Comparison of ENCODE assay signal across 29 cellular contexts in genomic region chr13:43881580-43881979, GRCh38. TPM values are rescaled to one million over a fixed set of nuclear protein-coding genes. Genes with fewer than 3 reads are reported as not detected.
DNase-seq lines count a peak whose midpoint lies in the region; ATAC-seq and TF ChIP-seq lines count a peak whose summit lies in the region.
"Had no signal": no experiment of that assay in that cellular context is flagged by ENCODE, and none has a peak within 500 bp of the region (broad histone marks: within the 10 kb centered on the region; RNA-seq: fewer than 3 reads in every experiment).

No MANE protein-coding gene starts in this region.

- H4K20me1 ChIP-seq in OCI-LY7 (ENCODE audit: insufficient read depth, low read length) = no peaks in the 10 kb centered on the region
- H4K20me1 ChIP-seq in osteoblast (ENCODE audit: insufficient read depth, low read length) = no peaks in the 10 kb centered on the region

- ATAC-seq in activated CD8-positive, alpha-beta memory T cell treated with anti-CD3 and anti-CD28 coated beads, Interleukin-2, amount 10 ng/mL, durations not matched to agents 7 days and 5 days = no peak
- no peak for ATAC-seq in GM19397 (IDR thresholded peaks at IDR 0.05; ENCODE audit: unreplicated experiment)
- ATAC-seq: GM12878; stimulated activated effector memory CD8-positive, alpha-beta T cell treated with anti-CD3 and anti-CD28 coated beads, Interleukin-12 subunit alpha, Interleukin-12 subunit beta, amount 100 ng/mL, for 72 hours had no signal

- no peak overlapping the region for H3K27ac Mint-ChIP-seq in activated CD8-positive, alpha-beta memory T cell treated with anti-CD3 and anti-CD28 coated beads, Interleukin-2, amount 10 ng/mL, durations not matched to agents 7 days and 5 days
- H3K27ac Mint-ChIP-seq in progenitor cell of endocrine pancreas = no peak overlapping the region
- H3K27ac Mint-ChIP-seq: stimulated activated effector memory CD8-positive, alpha-beta T cell treated with anti-CD3 and anti-CD28 coated beads, Interleukin-12 subunit alpha, Interleukin-12 subunit beta, amount 100 ng/mL, for 72 hours had no signal

- peak overlapping the region; percentile 93 for H3K4me2 ChIP-seq in OCI-LY7 (ENCODE audit: low read length)
- no peak overlapping the region for H3K4me2 ChIP-seq in osteoblast (ENCODE audit: insufficient read depth, low read length)

- H3K27ac ChIP-seq in OCI-LY7 (ENCODE audit: low read depth, low read length, poor library complexity, severe bottlenecking) (no peak overlapping the region), dorsolateral prefrontal cortex (peak overlapping the region in 48 of 59 donors; percentile 11 to 99 (median 96)), osteoblast (ENCODE audit: low read depth, low read length) (no peak overlapping the region)
- H3K27ac ChIP-seq: adrenal gland, esophagus muscularis mucosa, left ventricle myocardium inferior, upper lobe of left lung, WERI-Rb-1 had no signal

- peaks cover 23% of the 10 kb centered on the region for H3K36me3 ChIP-seq in OCI-LY7 (ENCODE audit: insufficient read depth, low read length)
- no peaks in the 10 kb centered on the region for H3K36me3 ChIP-seq in H7 (replicated peaks; ENCODE audit: control insufficient read depth, insufficient read depth, low read length)
- H3K36me3 ChIP-seq in osteoblast (ENCODE audit: insufficient read depth, low read length) = no peaks in the 10 kb centered on the region
- H3K36me3 ChIP-seq: adrenal gland, esophagus muscularis mucosa, left ventricle myocardium inferior, upper lobe of left lung, WERI-Rb-1 had no signal

- H3K27me3 Mint-ChIP-seq in activated CD8-positive, alpha-beta memory T cell treated with anti-CD3 and anti-CD28 coated beads, Interleukin-2, amount 10 ng/mL, durations not matched to agents 7 days and 5 days = peaks cover 5% of the 10 kb centered on the region
- H3K27me3 Mint-ChIP-seq in progenitor cell of endocrine pancreas = peaks cover 18% of the 10 kb centered on the region

- CTCF ChIA-PET in activated CD8-positive, alpha-beta memory T cell treated with anti-CD3 and anti-CD28 coated beads, Interleukin-2, amount 10 ng/mL, durations not matched to agents 7 days and 5 days (lab: Charles Lee) = no interaction called here
- CTCF ChIA-PET in OCI-LY7 (lab: Charles Lee; ENCODE audit: unreplicated experiment) = no interaction called here

- DNase-seq in activated CD8-positive, alpha-beta memory T cell treated with anti-CD3 and anti-CD28 coated beads, Interleukin-2, amount 10 ng/mL, durations not matched to agents 7 days and 5 days = no peak
- DNase-seq in activated CD8-positive, alpha-beta memory T cell treated with anti-CD3 and anti-CD28 coated beads, Interleukin-2, amount 50 U/mL, for 48 hours = no peak
- DNase-seq in OCI-LY7 (ENCODE audit: low spot score) = no peak
- DNase-seq in dorsolateral prefrontal cortex = no peak
- DNase-seq in progenitor cell of endocrine pancreas (ENCODE audit: low spot score, unreplicated experiment) = no peak
- no peak for DNase-seq in H7
- no peak for DNase-seq in osteoblast (ENCODE audit: insufficient read length, low spot score, missing footprints)
- DNase-seq: activated CD4-positive, alpha-beta T cell treated with anti-CD3 and anti-CD28 coated beads for 48 hours; activated gamma-delta T cell treated with Interleukin-2 at 50 U/mL for 16 hours; activated T-cell treated with anti-CD3 and anti-CD28 coated beads, Interleukin-2, amount 50 U/mL, for 1 hour; dermis blood vessel endothelial cell; EL; islet precursor cell; left ventricle myocardium inferior; MM.1S; NCI-H1105 treated with DMSO at 0.1 percent for 48 hours; NCI-H1930; NCI-H2171 treated with DMSO at 0.1 percent for 48 hours; NCI-H510A treated with DMSO at 0.1 percent for 48 hours; occipital lobe; stimulated activated CD4-positive, alpha-beta T cell treated with anti-CD3 and anti-CD28 coated beads, Interleukin-15, amount 100 ng/mL, for 24 hours; T1000; upper lobe of left lung; WERI-Rb-1 had no signal

- POLR2A ChIA-PET in OCI-LY7 (lab: Charles Lee) = interaction anchor here (0.5 to 1.7 kb wide), 5 partner anchors 13 to 391 kb away, joined by 3 to 5 read pairs (median 4); no protein-coding TSS in a partner anchor

- TF ChIP-seq CTCF in OCI-LY7 (conservative IDR thresholded peaks at IDR 0.05; ENCODE audit: low read length) (no peak), dorsolateral prefrontal cortex (IDR thresholded peaks at IDR 0.05 in 54 of 56, conservative IDR thresholded peaks at IDR 0.05 in 2 of 56; ENCODE audit: low read depth in 1 of 56, partially characterized antibody in 56 of 56) (no peak), progenitor cell of endocrine pancreas (IDR thresholded peaks at IDR 0.05; ENCODE audit: unreplicated experiment) (no peak), osteoblast (IDR thresholded peaks at IDR 0.05; ENCODE audit: extremely low read depth, low read depth, low read length) (no peak)

- H2AFZ ChIP-seq in OCI-LY7 (ENCODE audit: low read length) (peak overlapping the region; percentile 70; the same call in 1 of the 2 replicates), osteoblast (ENCODE audit: low read length) (no peak overlapping the region)

- peaks cover 42% of the 10 kb centered on the region for H3K4me1 ChIP-seq in OCI-LY7 (ENCODE audit: insufficient read depth, low read length, poor library complexity, severe bottlenecking)
- peaks cover 17% of the 10 kb centered on the region for H3K4me1 ChIP-seq in osteoblast (ENCODE audit: insufficient read depth, low read length)

- H3K9me3 ChIP-seq in OCI-LY7 (ENCODE audit: low read length) (no peaks in the 10 kb centered on the region), osteoblast (ENCODE audit: low read depth, low read length) (no peaks in the 10 kb centered on the region)
- H3K9me3 ChIP-seq: adrenal gland, esophagus muscularis mucosa, left ventricle myocardium inferior, upper lobe of left lung had no signal

- H3K27me3 ChIP-seq in dorsolateral prefrontal cortex (no peaks in the 10 kb centered on the region), H7 (ENCODE audit: control insufficient read depth, insufficient read depth, low read length) (peaks cover 15% of the 10 kb centered on the region), osteoblast (ENCODE audit: insufficient read depth, low read length) (no peaks in the 10 kb centered on the region)
- H3K27me3 ChIP-seq: adrenal gland, esophagus muscularis mucosa, upper lobe of left lung had no signal

- H3K9me2 ChIP-seq in OCI-LY7 (ENCODE audit: insufficient read depth, low read length) = no peaks in the 10 kb centered on the region

- intact Hi-C loops in OCI-LY7 (cut with micrococcal nuclease; ENCODE audit: unreplicated experiment) (no loop called here), dorsolateral prefrontal cortex (cut with DNase I) (no loop called here)

- H3K36me3 Mint-ChIP-seq in activated CD8-positive, alpha-beta memory T cell treated with anti-CD3 and anti-CD28 coated beads, Interleukin-2, amount 10 ng/mL, durations not matched to agents 7 days and 5 days = peaks cover 15% of the 10 kb centered on the region
- H3K36me3 Mint-ChIP-seq in progenitor cell of endocrine pancreas (ENCODE audit: insufficient read depth) = peaks cover 2% of the 10 kb centered on the region

- H3K4me3 ChIP-seq in OCI-LY7 (ENCODE audit: low read depth, low read length, poor library complexity, severe bottlenecking) (peak overlapping the region; percentile 84), dorsolateral prefrontal cortex (peak overlapping the region in 19 of 59 donors; percentile 26 to 90 (median 78)), H7 (ENCODE audit: insufficient read depth, low read depth, low read length) (no peak overlapping the region), osteoblast (ENCODE audit: insufficient read depth, low read length) (no peak overlapping the region)
- H3K4me3 ChIP-seq: adrenal gland, esophagus muscularis mucosa, GM12878, left ventricle myocardium inferior, upper lobe of left lung had no signal

- H3K4me3 Mint-ChIP-seq in activated CD8-positive, alpha-beta memory T cell treated with anti-CD3 and anti-CD28 coated beads, Interleukin-2, amount 10 ng/mL, durations not matched to agents 7 days and 5 days = peak overlapping the region; percentile 26
- peak overlapping the region; percentile 6 for H3K4me3 Mint-ChIP-seq in progenitor cell of endocrine pancreas (ENCODE audit: low read depth)
- H3K4me3 Mint-ChIP-seq: stimulated activated effector memory CD8-positive, alpha-beta T cell treated with anti-CD3 and anti-CD28 coated beads, Interleukin-12 subunit alpha, Interleukin-12 subunit beta, amount 100 ng/mL, for 72 hours had no signal

- H3K79me2 ChIP-seq in OCI-LY7 (ENCODE audit: insufficient read depth, low read depth, low read length) = peaks cover 19% of the 10 kb centered on the region; the same call in 1 of the 2 replicates
- peaks cover 9% of the 10 kb centered on the region for H3K79me2 ChIP-seq in osteoblast (ENCODE audit: insufficient read depth, low read length)

- no peaks in the 10 kb centered on the region for H3K9me3 Mint-ChIP-seq in activated CD8-positive, alpha-beta memory T cell treated with anti-CD3 and anti-CD28 coated beads, Interleukin-2, amount 10 ng/mL, durations not matched to agents 7 days and 5 days (ENCODE audit: low read depth)
- H3K9me3 Mint-ChIP-seq in progenitor cell of endocrine pancreas (ENCODE audit: low read depth) = no peaks in the 10 kb centered on the region
- H3K9me3 Mint-ChIP-seq: stimulated activated effector memory CD8-positive, alpha-beta T cell treated with anti-CD3 and anti-CD28 coated beads, Interleukin-12 subunit alpha, Interleukin-12 subunit beta, amount 100 ng/mL, for 72 hours had no signal

- H3K4me1 Mint-ChIP-seq in activated CD8-positive, alpha-beta memory T cell treated with anti-CD3 and anti-CD28 coated beads, Interleukin-2, amount 10 ng/mL, durations not matched to agents 7 days and 5 days = peaks cover 30% of the 10 kb centered on the region
- peaks cover 18% of the 10 kb centered on the region for H3K4me1 Mint-ChIP-seq in progenitor cell of endocrine pancreas (ENCODE audit: low read depth)

- TSS peak; percentile 47 for BruUV-seq in OCI-LY7 (replicated peaks; lab: Mats Ljungman, UMichigan)

RNA-seq across cellular contexts. Expression of gene LACC1, which starts 1.9 kb away (rescaled TPM):
- total RNA-seq in activated CD8-positive, alpha-beta memory T cell treated with anti-CD3 and anti-CD28 coated beads, Interleukin-2, amount 10 ng/mL, durations not matched to agents 7 days and 5 days = 1 to 10 TPM; 3.2 to 4.8 TPM
- 2.9 and 3.5 TPM in 2 replicates for total RNA-seq in OCI-LY7 (2014; rRNA removed; shearing (Covaris generic))
- total RNA-seq in OCI-LY7 (2022) = 11.0 and 11.3 TPM in 2 replicates
- 10 to 100 TPM in 86 of 120 experiments, 1 to 10 TPM in 34; 4.5 to 56.8 (median 15.0) TPM for total RNA-seq in dorsolateral prefrontal cortex
- 2.9 and 3.8 TPM in 2 replicates for total RNA-seq in progenitor cell of endocrine pancreas
- total RNA-seq in H7 (2014; rRNA removed; shearing (Covaris generic)) = 0.14 and 0.33 TPM in 2 replicates
- 21.0 and 21.5 TPM in 2 replicates for total RNA-seq in osteoblast

RNA-seq across cellular contexts. Expression of gene CCDC122, which starts 2.0 kb away (rescaled TPM):
- 1 to 10 TPM; 1.3 to 2.0 TPM for total RNA-seq in activated CD8-positive, alpha-beta memory T cell treated with anti-CD3 and anti-CD28 coated beads, Interleukin-2, amount 10 ng/mL, durations not matched to agents 7 days and 5 days
- total RNA-seq in OCI-LY7 (2014; rRNA removed; shearing (Covaris generic)) = 4.0 and 4.6 TPM in 2 replicates
- total RNA-seq in OCI-LY7 (2022) = 19.8 and 21.6 TPM in 2 replicates
- 10 to 100 TPM in 17 of 120 experiments, 1 to 10 TPM in 101, under 1 TPM in 2; 0.69 to 15.7 (median 5.3) TPM for total RNA-seq in dorsolateral prefrontal cortex
- total RNA-seq in progenitor cell of endocrine pancreas = 12.4 and 12.9 TPM in 2 replicates
- 2.8 and 4.3 TPM in 2 replicates for total RNA-seq in H7 (2014; rRNA removed; shearing (Covaris generic))
- 4.7 and 15.0 TPM in 2 replicates for total RNA-seq in osteoblast

Comparison
In these comparisons a context has a peak if more than half of its experiments do, and no peak if none do; other contexts are left out.
1. H3K27ac ChIP-seq: peak in dorsolateral prefrontal cortex (48 of 59); none in OCI-LY7 (single experiment) and osteoblast (single experiment).